ENCODE assay signal across 8 cellular contexts in genomic region chr7:6447589-6448210, GRCh38. TPM values are rescaled to one million over a fixed set of nuclear protein-coding genes. Genes with fewer than 3 reads are reported as not detected.
DNase-seq lines count a peak whose midpoint lies in the region; ATAC-seq and TF ChIP-seq lines count a peak whose summit lies in the region.

A gene with protein sequence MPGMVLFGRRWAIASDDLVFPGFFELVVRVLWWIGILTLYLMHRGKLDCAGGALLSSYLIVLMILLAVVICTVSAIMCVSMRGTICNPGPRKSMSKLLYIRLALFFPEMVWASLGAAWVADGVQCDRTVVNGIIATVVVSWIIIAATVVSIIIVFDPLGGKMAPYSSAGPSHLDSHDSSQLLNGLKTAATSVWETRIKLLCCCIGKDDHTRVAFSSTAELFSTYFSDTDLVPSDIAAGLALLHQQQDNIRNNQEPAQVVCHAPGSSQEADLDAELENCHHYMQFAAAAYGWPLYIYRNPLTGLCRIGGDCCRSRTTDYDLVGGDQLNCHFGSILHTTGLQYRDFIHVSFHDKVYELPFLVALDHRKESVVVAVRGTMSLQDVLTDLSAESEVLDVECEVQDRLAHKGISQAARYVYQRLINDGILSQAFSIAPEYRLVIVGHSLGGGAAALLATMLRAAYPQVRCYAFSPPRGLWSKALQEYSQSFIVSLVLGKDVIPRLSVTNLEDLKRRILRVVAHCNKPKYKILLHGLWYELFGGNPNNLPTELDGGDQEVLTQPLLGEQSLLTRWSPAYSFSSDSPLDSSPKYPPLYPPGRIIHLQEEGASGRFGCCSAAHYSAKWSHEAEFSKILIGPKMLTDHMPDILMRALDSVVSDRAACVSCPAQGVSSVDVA (minus strand): TSS chr7:6447954. CDS start chr7:6447842, 112 bp downstream.

- H3K27ac ChIP-seq in PC-3 (ENCODE audit: low read length) (peak within 1 kb of the TSS; percentile 89), epithelial cell of prostate (peak within 1 kb of the TSS; percentile 97)

- no peaks in the 10 kb centered on the region for H3K27me3 ChIP-seq in PC-3 (ENCODE audit: low read length)

- peak; percentile 70 for ATAC-seq in GM21717 (IDR thresholded peaks at IDR 0.05; ENCODE audit: unreplicated experiment)
- peak; percentile 48 for ATAC-seq in PC-3
- ATAC-seq in mucosa of descending colon = peak; percentile 89

- H4K20me1 ChIP-seq in PC-3 (ENCODE audit: low read length) = peaks cover 4% of the 10 kb centered on the region; the same call in 1 of the 2 replicates

- peaks cover 45% of the 10 kb centered on the region for H3K79me2 ChIP-seq in PC-3 (ENCODE audit: low read length)

- POLR2A ChIA-PET in PC-3 (lab: Charles Lee; ENCODE audit: unreplicated experiment) = interaction anchor here (1.0 kb wide), 1 partner anchor 16 kb away, joined by 3 read pairs; no protein-coding TSS in a partner anchor

- CTCF ChIA-PET in PC-3 (lab: Charles Lee) = no interaction called here

- peak within 1 kb of the TSS; percentile 91 for H3K4me2 ChIP-seq in PC-3 (ENCODE audit: low read length)

- BruUV-seq in PC-3 (replicated peaks; lab: Mats Ljungman, UMichigan) = no TSS peak

- peaks cover 31% of the 10 kb centered on the region for H3K4me1 ChIP-seq in PC-3 (ENCODE audit: insufficient read depth, low read length)
- H3K4me1 ChIP-seq in mucosa of descending colon (ENCODE audit: low read depth) = peaks cover 5% of the 10 kb centered on the region

- H3K9me3 ChIP-seq in PC-3 (ENCODE audit: low read length) = no peaks in the 10 kb centered on the region
- H3K9me3 ChIP-seq in mucosa of descending colon = no peaks in the 10 kb centered on the region

- H2AFZ ChIP-seq in PC-3 (ENCODE audit: low read length) = peak within 1 kb of the TSS; percentile 87

- H3K36me3 ChIP-seq in PC-3 (ENCODE audit: low read depth, low read length) (peaks cover 22% of the 10 kb centered on the region), mucosa of descending colon (ENCODE audit: low read depth) (no peaks in the 10 kb centered on the region)

- intact Hi-C loops in PC-3 (cut with micrococcal nuclease) (no loop called here), mucosa of descending colon (cut with DNase I, micrococcal nuclease) (no loop called here)

- TF ChIP-seq CTCF in PC-3 (conservative IDR thresholded peaks at IDR 0.05; ENCODE audit: low read depth, low read length) (no peak), mucosa of descending colon (IDR thresholded peaks at IDR 0.05) (no peak)

- no peaks in the 10 kb centered on the region for H3F3A ChIP-seq in PC-3 (ENCODE audit: low read length, unreplicated experiment)

- peak within 1 kb of the TSS; percentile 94 for H3K4me3 ChIP-seq in Jurkat, Clone E6-1 (ENCODE audit: low read length)
- H3K4me3 ChIP-seq in PC-3 (ENCODE audit: low read length) (peak within 1 kb of the TSS; percentile 99), mucosa of descending colon (peak within 1 kb of the TSS; percentile 70)

- H3K9me2 ChIP-seq in PC-3 (replicated peaks; ENCODE audit: low read length) = no peaks in the 10 kb centered on the region

- peak within 1 kb of the TSS; percentile 93 for H3K9ac ChIP-seq in PC-3 (ENCODE audit: low read length)

- DNase-seq in DMS153 (lab: John Stamatoyannopoulos, UW) (peak; percentile 92), PC-3 (peak; percentile 95), activated T-cell treated with anti-CD3 and anti-CD28 coated beads for 48 hours (ENCODE audit: low read depth) (peak; percentile 96), epithelial cell of prostate (ENCODE audit: low read depth, low spot score) (peak; percentile 60), mucosa of descending colon (peak; percentile 94 to 98 (median 96))
- DNase-seq in Jurkat, Clone E6-1 (ENCODE audit: low read depth, low spot score) = peak; percentile 88
- DNase-seq in stimulated activated CD8-positive, alpha-beta memory T cell treated with anti-CD3 and anti-CD28 coated beads, Interleukin-4, amount 100 ng/mL, for 1 hour (ENCODE audit: low read depth in 2 of 2, low spot score in 1 of 2) = peak; percentile 91 to 94

RNA-seq across cellular contexts. Expression of the gene that starts here (rescaled TPM):
- polyA plus RNA-seq in Jurkat, Clone E6-1 (2012; ENCODE audit: insufficient read depth, insufficient read length) = 31.7 TPM
- total RNA-seq in PC-3 (2014; rRNA removed) = 23.4 and 34.5 TPM in 2 replicates
- 10 to 100 TPM; 18.4 to 25.4 (median 20.3) TPM for total RNA-seq in mucosa of descending colon

Comparison
In these comparisons a context has a peak if more than half of its experiments do, and no peak if none do; other contexts are left out.
1. Peak in every context shown above with its lines: DNase-seq, ATAC-seq, H3K4me3 ChIP-seq and H3K27ac ChIP-seq.